Comparison of ENCODE assay signal across 9 cellular contexts in the genomic region with DNA sequence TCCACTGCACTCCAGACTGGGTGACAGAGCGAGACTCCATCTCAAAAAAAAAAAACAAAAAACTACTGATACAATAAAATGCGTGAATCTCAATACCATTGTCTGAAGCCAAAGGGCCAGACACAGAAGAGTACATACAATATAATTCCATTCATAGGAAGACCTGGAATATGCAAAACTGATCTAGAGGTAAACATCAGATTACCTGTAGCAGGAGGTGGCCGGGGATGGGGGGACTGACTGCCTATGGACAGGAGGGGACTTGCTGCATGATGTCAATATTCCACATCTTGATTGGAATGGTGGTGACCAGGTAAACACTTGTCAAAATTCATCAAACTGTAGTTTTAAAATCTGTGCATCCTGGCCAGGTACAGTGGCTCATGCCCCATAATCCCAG. TPM values are rescaled to one million over a fixed set of nuclear protein-coding genes. Genes with fewer than 3 reads are reported as not detected.
"Had no signal": no experiment of that assay in that cellular context is flagged by ENCODE, and none has a peak within 500 bp of the region (broad histone marks: within the 10 kb centered on the region; RNA-seq: fewer than 3 reads in every experiment).

No MANE protein-coding gene starts in this region.

- H3K36me3 ChIP-seq: HAP-1 had no signal

- H3K27ac Mint-ChIP-seq: GM23338, HFFc6 had no signal

- H3K4me3 Mint-ChIP-seq: GM23338, HFFc6 had no signal

- ATAC-seq: GM23338, HCT116, K562 had no signal

- H3K4me3 ChIP-seq: GM23338, HAP-1, K562 had no signal

- H3K9me3 ChIP-seq: HAP-1 had no signal

- DNase-seq: H7, HFFc6, IMR-90 had no signal

- H3K9me3 Mint-ChIP-seq: GM23338, HFFc6 had no signal

- H3K4me2 ChIP-seq: GM23338 had no signal

- H2AFZ ChIP-seq: GM23338 had no signal

RNA-seq across cellular contexts. Expression of gene FIGNL2, which starts 12.5 kb away (rescaled TPM):
- total RNA-seq: H4, HFFc6, HT-29, K562 had no signal

RNA-seq across cellular contexts. Expression of gene ANKRD33, which starts 26.9 kb away (rescaled TPM):
- total RNA-seq: H4, HFFc6, HT-29 had no signal

RNA-seq across cellular contexts. Expression of gene ACVRL1, which starts 46.3 kb away (rescaled TPM):
- total RNA-seq: HT-29 had no signal
- polyA plus RNA-seq: GM23338 had no signal
